ENCODE assay signal across 19 cellular contexts in genomic region chr7:105218215-105218614, GRCh38.
DNase-seq lines count a peak whose midpoint lies in the region; ATAC-seq and TF ChIP-seq lines count a peak whose summit lies in the region.
"Had no signal": no experiment of that assay in that cellular context is flagged by ENCODE, and none has a peak within 500 bp of the region (broad histone marks: within the 10 kb centered on the region; RNA-seq: fewer than 3 reads in every experiment).

No MANE protein-coding gene starts in this region.

- DNase-seq in GM23248: peak; percentile 12
- peak; percentile 26 for DNase-seq in NCI-H226
- peak; percentile 79 to 91 for DNase-seq in foreskin keratinocyte
- DNase-seq in suprapubic skin (ENCODE audit: low spot score in 2 of 2): no peak
- DNase-seq in NCI-H2107 treated with DMSO at 0.1 percent for 48 hours (lab: John Stamatoyannopoulos, UW; ENCODE audit: unreplicated experiment): no peak
- no peak for DNase-seq in stimulated activated CD4-positive, alpha-beta T cell treated with anti-CD3 and anti-CD28 coated beads, Interleukin-2, amount 100 ng/mL, for 48 hours
- DNase-seq in effector CD8-positive, alpha-beta T cell (lab: John Stamatoyannopoulos, UW): no peak
- DNase-seq: activated CD4-positive, alpha-beta T cell treated with anti-CD3 and anti-CD28 coated beads, Interleukin-2, amount 50 U/mL, for 1 hour; DND-41; hippocampal formation; left cardiac atrium; NCI-H187; NCI-H526 treated with DMSO at 0.1 percent for 48 hours; OCI-M1; right cardiac atrium; stimulated activated CD4-positive, alpha-beta T cell treated with anti-CD3 and anti-CD28 coated beads, Interleukin-2, amount 100 ng/mL, for 24 hours; substantia nigra had no signal

- no peaks in the 10 kb centered on the region for H3K27me3 ChIP-seq in GM23248 (replicated peaks; ENCODE audit: insufficient read depth)
- H3K27me3 ChIP-seq in foreskin keratinocyte: no peaks in the 10 kb centered on the region
- H3K27me3 ChIP-seq in suprapubic skin: no peaks in the 10 kb centered on the region

- H3K36me3 ChIP-seq in GM23248 (ENCODE audit: low read depth): no peaks in the 10 kb centered on the region
- H3K36me3 ChIP-seq in suprapubic skin: no peaks in the 10 kb centered on the region

- no peaks in the 10 kb centered on the region for H3K9me2 ChIP-seq in GM23248 (ENCODE audit: insufficient read depth)

- TF ChIP-seq EP300 in suprapubic skin (IDR thresholded peaks at IDR 0.05): no peak

- TF ChIP-seq POLR2A in suprapubic skin (IDR thresholded peaks at IDR 0.05): no peak

- TF ChIP-seq CTCF in foreskin keratinocyte (conservative IDR thresholded peaks at IDR 0.05): no peak
- TF ChIP-seq CTCF in suprapubic skin (IDR thresholded peaks at IDR 0.05): no peak

- H3K27ac ChIP-seq in GM23248: no peak overlapping the region
- H3K27ac ChIP-seq in foreskin keratinocyte: peak overlapping the region; percentile 95
- peak overlapping the region; percentile 63 for H3K27ac ChIP-seq in suprapubic skin
- H3K27ac ChIP-seq: C4-2B had no signal

- WGBS in GM23248 (ENCODE audit: low coverage in 1 of 2, low lambda C conversion rate in 2 of 2, missing lambda C conversion rate in 2 of 2), 2 experiments: 93% methylated on average over 4 of the region's 4 CpGs
- 59% methylated on average over 4 of the region's 4 CpGs for WGBS in suprapubic skin

- peaks cover 98% of the 10 kb centered on the region for H3K79me2 ChIP-seq in GM23248 (ENCODE audit: insufficient read depth)

- H3K4me1 ChIP-seq in GM23248 (ENCODE audit: insufficient read depth): peaks cover 12% of the 10 kb centered on the region; the same call in 1 of the 2 replicates
- H3K4me1 ChIP-seq in foreskin keratinocyte: peaks cover 24% of the 10 kb centered on the region
- peaks cover 21% of the 10 kb centered on the region for H3K4me1 ChIP-seq in suprapubic skin

- no peak overlapping the region for H3K9ac ChIP-seq in GM23248

- H3F3A ChIP-seq in GM23248 (ENCODE audit: insufficient read depth): no peaks in the 10 kb centered on the region

- H4K20me1 ChIP-seq in GM23248 (ENCODE audit: insufficient read depth): peaks cover 20% of the 10 kb centered on the region; the same call in 1 of the 2 replicates

- H3K9me3 ChIP-seq in GM23248 (ENCODE audit: low read depth) (no peaks in the 10 kb centered on the region), suprapubic skin (no peaks in the 10 kb centered on the region)

- peak; percentile 61 for ATAC-seq in foreskin keratinocyte
- ATAC-seq: activated naive CD4-positive, alpha-beta T cell treated with anti-CD3 and anti-CD28 coated beads, Interleukin-2, amount 50 U/mL, for 72 hours; left cardiac atrium; right cardiac atrium had no signal

- in situ Hi-C loops in GM23248 (cut with MboI): no loop called here

- H2AFZ ChIP-seq in GM23248: no peak overlapping the region

- no peak overlapping the region for H3K4me2 ChIP-seq in GM23248 (ENCODE audit: unreplicated experiment)

- no peak overlapping the region for H3K4me3 ChIP-seq in GM23248
- no peak overlapping the region for H3K4me3 ChIP-seq in suprapubic skin

Comparison
In these comparisons a context has a peak if more than half of its experiments do, and no peak if none do; other contexts are left out.
1. DNase-seq: peak in GM23248 (single experiment), NCI-H226 (single experiment) and foreskin keratinocyte (2 of 2); none in suprapubic skin (0 of 2), NCI-H2107 treated with DMSO at 0.1 percent for 48 hours (single experiment), stimulated activated CD4-positive, alpha-beta T cell treated with anti-CD3 and anti-CD28 coated beads, Interleukin-2, amount 100 ng/mL, for 48 hours (0 of 2) and effector CD8-positive, alpha-beta T cell (single experiment).